ENCODE assay signal across 12 cellular contexts in the genomic region with DNA sequence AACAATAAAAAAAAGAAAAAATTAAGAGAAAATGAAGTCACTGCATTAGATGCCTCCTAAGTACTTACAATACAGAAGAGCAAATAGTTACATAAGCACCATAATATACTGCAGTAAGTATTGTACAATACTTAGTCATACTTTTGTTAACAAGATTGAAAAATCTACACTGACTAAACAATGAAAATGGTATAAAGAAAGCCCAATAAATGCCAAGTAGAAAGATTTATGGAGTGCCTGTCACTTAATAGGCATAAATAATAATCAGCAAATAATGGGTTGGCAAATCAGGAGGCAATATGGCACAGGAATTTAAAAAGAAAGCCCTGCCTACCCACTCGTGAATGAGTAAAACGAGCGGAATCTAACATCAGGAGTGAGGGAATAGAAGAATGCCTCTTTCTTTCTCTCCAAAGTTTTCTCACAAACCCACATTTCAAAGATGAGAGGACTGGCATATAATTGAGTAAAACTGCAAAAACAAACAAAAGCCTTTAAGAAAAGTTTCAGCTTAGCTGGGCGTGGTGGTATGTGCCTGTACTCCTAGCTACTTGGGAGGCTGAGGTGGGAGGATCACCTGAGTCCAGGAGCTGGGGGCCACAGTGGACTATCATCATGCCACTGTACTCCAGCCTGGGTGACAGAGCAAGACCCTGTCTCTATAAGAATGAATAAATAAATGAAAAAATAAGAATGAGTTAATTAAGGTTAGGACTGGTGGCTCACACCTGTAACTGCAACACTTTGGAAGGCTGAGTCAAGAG. TPM values are rescaled to one million over a fixed set of nuclear protein-coding genes. Genes with fewer than 3 reads are reported as not detected.
A peak's percentile ranks its signal among the peaks of the same experiment; 100 is the strongest.
DNase-seq lines count a peak whose midpoint lies in the region; ATAC-seq and TF ChIP-seq lines count a peak whose summit lies in the region.
"Had no signal": no experiment of that assay in that cellular context is flagged by ENCODE, and none has a peak within 500 bp of the region (broad histone marks: within the 10 kb centered on the region; RNA-seq: fewer than 3 reads in every experiment).

No MANE protein-coding gene starts in this region.

- no peak for TF ChIP-seq CTCF in osteoblast (IDR thresholded peaks at IDR 0.05; ENCODE audit: extremely low read depth, low read depth, low read length)

- no peak for ATAC-seq in HG02852 (IDR thresholded peaks at IDR 0.05; ENCODE audit: unreplicated experiment)

- H3K36me3 ChIP-seq in osteoblast (ENCODE audit: insufficient read depth, low read length) = no peaks in the 10 kb centered on the region
- H3K36me3 ChIP-seq: right lobe of liver, thoracic aorta had no signal

- no peaks in the 10 kb centered on the region for H3K27me3 ChIP-seq in osteoblast (ENCODE audit: insufficient read depth, low read length)
- H3K27me3 ChIP-seq: right lobe of liver had no signal

- no peaks in the 10 kb centered on the region for H3K9me3 ChIP-seq in osteoblast (ENCODE audit: low read depth, low read length)
- H3K9me3 ChIP-seq: right lobe of liver had no signal

- H3K4me2 ChIP-seq in osteoblast (ENCODE audit: insufficient read depth, low read length) = peak overlapping the region; percentile 39

- DNase-seq in ELR (ENCODE audit: low read depth) (peak; percentile 56), NCI-H226 (peak; percentile 20), dermis blood vessel endothelial cell (peak; percentile 57), osteoblast (ENCODE audit: insufficient read length, low spot score, missing footprints) (peak; percentile 85), pons (ENCODE audit: low spot score) (no peak), UCSD-AML1 (lab: John Stamatoyannopoulos, UW; ENCODE audit: unreplicated experiment) (no peak), LoVo (ENCODE audit: low spot score) (no peak)
- DNase-seq: amygdala, NCI-H446, right lobe of liver had no signal

- peaks cover 37% of the 10 kb centered on the region for H3K79me2 ChIP-seq in osteoblast (ENCODE audit: insufficient read depth, low read length)

- H4K20me1 ChIP-seq in osteoblast (ENCODE audit: insufficient read depth, low read length) = no peaks in the 10 kb centered on the region

- H2AFZ ChIP-seq in osteoblast (ENCODE audit: low read length) = no peak overlapping the region

- peak overlapping the region; percentile 15 for H3K27ac ChIP-seq in osteoblast (ENCODE audit: low read depth, low read length)
- H3K27ac ChIP-seq: right lobe of liver, thoracic aorta had no signal

- no peaks in the 10 kb centered on the region for H3K4me1 ChIP-seq in osteoblast (ENCODE audit: insufficient read depth, low read length)

- H3K4me3 ChIP-seq in osteoblast (ENCODE audit: insufficient read depth, low read length) = peak overlapping the region; percentile 29
- H3K4me3 ChIP-seq: right lobe of liver, thoracic aorta had no signal

RNA-seq across cellular contexts. Expression of a gene that starts 36.1 kb away (rescaled TPM):
- total RNA-seq in dermis blood vessel endothelial cell (17.4 and 19.2 TPM in 2 replicates), osteoblast (16.2 and 18.1 TPM in 2 replicates)

Comparison
In these comparisons a context has a peak if more than half of its experiments do, and no peak if none do; other contexts are left out.
1. DNase-seq: peak in ELR (single experiment), NCI-H226 (single experiment), dermis blood vessel endothelial cell (single experiment) and osteoblast (single experiment); none in pons (single experiment), UCSD-AML1 (single experiment) and LoVo (single experiment).